2 cellular contexts compared by ENCODE assay signal in the genomic region with DNA sequence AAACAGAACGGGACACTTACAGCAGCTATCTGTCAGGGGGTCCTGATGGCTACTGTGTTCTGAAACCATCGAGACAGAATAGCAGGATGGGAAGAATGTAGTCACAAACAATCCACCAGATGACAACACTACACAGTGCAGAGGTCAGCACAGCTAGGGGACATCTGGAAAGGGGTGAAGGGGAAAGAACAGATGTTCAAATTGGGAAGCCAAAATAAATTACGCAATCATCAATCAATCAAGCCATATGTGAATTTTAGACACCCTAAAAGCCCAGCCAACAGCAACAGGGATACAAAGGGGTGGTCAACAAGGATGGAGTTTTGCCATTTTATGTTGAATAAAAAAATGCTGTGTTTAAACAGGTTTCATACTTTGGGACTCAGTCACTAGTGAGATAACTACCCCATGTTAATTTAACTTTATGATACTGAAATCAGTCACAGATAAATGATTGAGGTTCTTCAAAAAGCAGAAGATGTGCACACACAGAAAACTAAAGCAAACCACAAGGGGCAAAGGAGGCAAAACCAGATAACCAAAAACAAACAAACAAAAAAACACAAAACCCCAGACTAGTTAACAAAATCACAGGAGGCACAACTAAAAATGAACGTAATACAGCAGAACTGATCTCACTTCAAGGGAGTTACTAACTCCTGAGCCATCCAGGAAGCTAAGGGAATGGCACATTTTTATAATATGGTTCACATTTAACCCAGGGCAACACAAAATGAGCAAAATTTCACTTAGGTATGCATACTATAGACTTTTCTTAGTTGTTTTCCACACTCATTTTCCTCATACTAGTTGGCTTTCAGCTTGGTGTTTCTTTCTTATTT.
TF ChIP-seq lines count a peak whose summit lies in the region.

No MANE protein-coding gene starts in this region.

TF ChIP-seq in IMR-90, 13 proteins besides CTCF, POLR2A, EP300 and RAD21 (continued from another document):
- TF ChIP-seq USF2 (IDR thresholded peaks at IDR 0.05; ENCODE audit: low read depth, low read length) = no peak
- TF ChIP-seq NFE2L2 (IDR thresholded peaks at IDR 0.05; ENCODE audit: low read depth, low read length) = no peak
TF ChIP-seq in IMR-90: peak in this region for 1.

TF ChIP-seq in liver, 16 proteins besides CTCF, POLR2A, EP300 and RAD21 (continued from another document):
- no peak for TF ChIP-seq HNF4G (IDR thresholded peaks at IDR 0.05)
- TF ChIP-seq, protein P1, sequence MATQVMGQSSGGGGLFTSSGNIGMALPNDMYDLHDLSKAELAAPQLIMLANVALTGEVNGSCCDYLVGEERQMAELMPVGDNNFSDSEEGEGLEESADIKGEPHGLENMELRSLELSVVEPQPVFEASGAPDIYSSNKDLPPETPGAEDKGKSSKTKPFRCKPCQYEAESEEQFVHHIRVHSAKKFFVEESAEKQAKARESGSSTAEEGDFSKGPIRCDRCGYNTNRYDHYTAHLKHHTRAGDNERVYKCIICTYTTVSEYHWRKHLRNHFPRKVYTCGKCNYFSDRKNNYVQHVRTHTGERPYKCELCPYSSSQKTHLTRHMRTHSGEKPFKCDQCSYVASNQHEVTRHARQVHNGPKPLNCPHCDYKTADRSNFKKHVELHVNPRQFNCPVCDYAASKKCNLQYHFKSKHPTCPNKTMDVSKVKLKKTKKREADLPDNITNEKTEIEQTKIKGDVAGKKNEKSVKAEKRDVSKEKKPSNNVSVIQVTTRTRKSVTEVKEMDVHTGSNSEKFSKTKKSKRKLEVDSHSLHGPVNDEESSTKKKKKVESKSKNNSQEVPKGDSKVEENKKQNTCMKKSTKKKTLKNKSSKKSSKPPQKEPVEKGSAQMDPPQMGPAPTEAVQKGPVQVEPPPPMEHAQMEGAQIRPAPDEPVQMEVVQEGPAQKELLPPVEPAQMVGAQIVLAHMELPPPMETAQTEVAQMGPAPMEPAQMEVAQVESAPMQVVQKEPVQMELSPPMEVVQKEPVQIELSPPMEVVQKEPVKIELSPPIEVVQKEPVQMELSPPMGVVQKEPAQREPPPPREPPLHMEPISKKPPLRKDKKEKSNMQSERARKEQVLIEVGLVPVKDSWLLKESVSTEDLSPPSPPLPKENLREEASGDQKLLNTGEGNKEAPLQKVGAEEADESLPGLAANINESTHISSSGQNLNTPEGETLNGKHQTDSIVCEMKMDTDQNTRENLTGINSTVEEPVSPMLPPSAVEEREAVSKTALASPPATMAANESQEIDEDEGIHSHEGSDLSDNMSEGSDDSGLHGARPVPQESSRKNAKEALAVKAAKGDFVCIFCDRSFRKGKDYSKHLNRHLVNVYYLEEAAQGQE (IDR thresholded peaks at IDR 0.05) = no peak
- no peak for TF ChIP-seq ZBTB33 (IDR thresholded peaks at IDR 0.05)
- peak; percentile 60 for TF ChIP-seq NR2F2 (IDR thresholded peaks at IDR 0.05)
- TF ChIP-seq RXRA (IDR thresholded peaks at IDR 0.05) = no peak
- TF ChIP-seq FOXA2 (IDR thresholded peaks at IDR 0.05) = no peak
- no peak for TF ChIP-seq FOXA1 (IDR thresholded peaks at IDR 0.05)
